8 cellular contexts compared by ENCODE assay signal in genomic region chr10:118046491-118047362, GRCh38. TPM values are rescaled to one million over a fixed set of nuclear protein-coding genes. Genes with fewer than 3 reads are reported as not detected.
DNase-seq lines count a peak whose midpoint lies in the region; ATAC-seq and TF ChIP-seq lines count a peak whose summit lies in the region.

Gene RAB11FIP2 (minus strand): TSS chr10:118046941. CDS start chr10:118046163, 778 bp downstream.

- peak within 1 kb of the TSS; percentile 73 for H3K4me3 ChIP-seq in GM06990 (replicated peaks; ENCODE audit: low read depth, low read length)
- peak within 1 kb of the TSS; percentile 72 to 74 for H3K4me3 ChIP-seq in HCT116 (replicated peaks in 1 of 2; ENCODE audit: low read depth in 1 of 2, low read length in 2 of 2)
- H3K4me3 ChIP-seq in MM.1S (ENCODE audit: low read length), result peak within 1 kb of the TSS; percentile 91
- peak within 1 kb of the TSS; percentile 81 for H3K4me3 ChIP-seq in SK-N-MC

- ATAC-seq in HCT116 (peak; percentile 88), omental fat pad (ENCODE audit: low FRiP score) (peak; percentile 96)

- no peaks in the 10 kb centered on the region for H4K20me1 ChIP-seq in HCT116 (ENCODE audit: insufficient read depth)
- H4K20me1 ChIP-seq in MM.1S (ENCODE audit: insufficient read depth, low read length), result no peaks in the 10 kb centered on the region

- POLR2A ChIA-PET in HCT116 (lab: Charles Lee), result interaction anchor here (0.6 kb wide), 1 partner anchor 1612 kb away, joined by 3 read pairs; no protein-coding TSS in a partner anchor

- H3K9me3 ChIP-seq in HCT116 (ENCODE audit: control insufficient read depth in 1 of 2, insufficient read depth in 1 of 2, low read depth in 1 of 2, low read length in 2 of 2), result no peaks in the 10 kb centered on the region
- no peaks in the 10 kb centered on the region for H3K9me3 ChIP-seq in MM.1S (replicated peaks; ENCODE audit: insufficient read depth, low read length)
- no peaks in the 10 kb centered on the region for H3K9me3 ChIP-seq in SK-N-MC (ENCODE audit: low read depth, low read length)

- TF ChIP-seq CTCF in GM06990 (IDR thresholded peaks at IDR 0.05; ENCODE audit: insufficient read depth, low read length, poor library complexity, severe bottlenecking) (no peak), HCT116 (IDR thresholded peaks at IDR 0.05 in 2 of 3, conservative IDR thresholded peaks at IDR 0.05 in 1 of 3; ENCODE audit: borderline replicate concordance in 1 of 3, insufficient read depth in 1 of 3, low read depth in 2 of 3, low read length in 2 of 3) (peak in 2 of 3 experiments; percentile 31 to 33; a peak in 4 of 6 replicates), MM.1S (IDR thresholded peaks at IDR 0.05; ENCODE audit: low read length) (peak; percentile 29), omental fat pad (IDR thresholded peaks at IDR 0.05) (no peak)

- H3K27ac ChIP-seq in HCT116 (ENCODE audit: low read depth, low read length) (peak within 1 kb of the TSS; percentile 90), MM.1S (ENCODE audit: low read length) (peak within 1 kb of the TSS; percentile 49; the same call in 1 of the 2 replicates), SK-N-MC (no peak within 1 kb of the TSS), temporal lobe (ENCODE audit: low read depth, low read length) (peak within 1 kb of the TSS; percentile 89)

- TF ChIP-seq POLR2A in HCT116 (IDR thresholded peaks at IDR 0.05; ENCODE audit: borderline replicate concordance, extremely low read depth, insufficient read depth, insufficient read length), result peak; percentile 80

- RAD21 ChIA-PET in HCT116 (lab: Charles Lee; ENCODE audit: low non-redundant PET in 1 of 2, low total read pairs in 2 of 2, uncharacterized antibody in 2 of 2, unreplicated experiment in 2 of 2), result no interaction called here

- H3K4me2 ChIP-seq in HCT116 (ENCODE audit: low read length) (peak within 1 kb of the TSS; percentile 89), MM.1S (ENCODE audit: low read depth, low read length) (peak within 1 kb of the TSS; percentile 83)

- H3K27me3 ChIP-seq in GM06990 (replicated peaks; ENCODE audit: control insufficient read depth, insufficient read depth, low read length), result no peaks in the 10 kb centered on the region
- no peaks in the 10 kb centered on the region for H3K27me3 ChIP-seq in HCT116 (ENCODE audit: insufficient read depth, low read length)
- H3K27me3 ChIP-seq in MM.1S (replicated peaks; ENCODE audit: insufficient read depth, low read length), result no peaks in the 10 kb centered on the region

- H3K36me3 ChIP-seq in GM06990 (ENCODE audit: control insufficient read depth, insufficient read depth, low read length) (no peaks in the 10 kb centered on the region), HCT116 (ENCODE audit: control insufficient read depth in 1 of 2, insufficient read depth in 2 of 2, low read length in 2 of 2) (no peaks in the 10 kb centered on the region), MM.1S (replicated peaks; ENCODE audit: insufficient read depth, low read length) (no peaks in the 10 kb centered on the region), SK-N-MC (ENCODE audit: insufficient read depth, low read length) (no peaks in the 10 kb centered on the region)

- H3K9ac ChIP-seq in HCT116 (ENCODE audit: low read length) (peak within 1 kb of the TSS; percentile 74), MM.1S (ENCODE audit: low read length) (peak within 1 kb of the TSS; percentile 69), SK-N-MC (ENCODE audit: insufficient read length) (peak within 1 kb of the TSS; percentile 70)

- 0 out of 2 replicates have a peak, but pooled peaks cover 5% of the 10 kb centered on the region for H3F3A ChIP-seq in MM.1S (ENCODE audit: insufficient read depth, low read length)

- intact Hi-C loops in HCT116 (cut with micrococcal nuclease), result no loop called here

- H3K9me2 ChIP-seq in HCT116 (ENCODE audit: insufficient read depth), result no peaks in the 10 kb centered on the region
- H3K9me2 ChIP-seq in MM.1S (replicated peaks; ENCODE audit: insufficient read depth, low read length), result no peaks in the 10 kb centered on the region

- CTCF ChIA-PET in HCT116 (lab: Charles Lee), result no interaction called here

- H2AFZ ChIP-seq in HCT116 (ENCODE audit: low read depth, low read length, poor library complexity, severe bottlenecking) (peak within 1 kb of the TSS; percentile 17), MM.1S (ENCODE audit: low read length) (peak within 1 kb of the TSS; percentile 98)

- H3K79me2 ChIP-seq in HCT116 (ENCODE audit: insufficient read depth, low read length) (peaks cover 43% of the 10 kb centered on the region), MM.1S (ENCODE audit: low read length) (peaks cover 32% of the 10 kb centered on the region)

- H3K4me1 ChIP-seq in HCT116 (ENCODE audit: control insufficient read depth in 1 of 2, insufficient read depth in 2 of 2, low read length in 2 of 2) (peaks cover 13 to 20% of the 10 kb centered on the region in 2 experiments; a peak in 3 of 4 replicates), MM.1S (ENCODE audit: low read length) (peaks cover 8% of the 10 kb centered on the region; the same call in 1 of the 2 replicates)

- TF ChIP-seq RAD21 in HCT116 (IDR thresholded peaks at IDR 0.05; ENCODE audit: low read depth), result no peak

- DNase-seq in GM06990 (ENCODE audit: extremely low read depth, insufficient read length) (peak; percentile 90), HCT116 (ENCODE audit: low read depth, low spot score) (peak; percentile 79), MM.1S (peak; percentile 92), SK-N-MC (ENCODE audit: low read depth, low spot score) (no peak), glomerular endothelial cell (ENCODE audit: extremely low read depth, low read depth, low spot score) (peak; percentile 22), omental fat pad (ENCODE audit: low spot score) (peak; percentile 96)
- DNase-seq in activated naive CD4-positive, alpha-beta T cell treated with anti-CD3 and anti-CD28 coated beads, Interleukin-2, amount 50 U/mL, for 16 hours, result peak; percentile 96

- BruUV-seq in HCT116 (replicated peaks; lab: Mats Ljungman, UMichigan), result no TSS peak

TF ChIP-seq in HCT116, 20 proteins besides CTCF, POLR2A, EP300 and RAD21 (continues in another document):
- no peak for TF ChIP-seq EZH2 (IDR thresholded peaks at IDR 0.05)
- TF ChIP-seq ATF3 (IDR thresholded peaks at IDR 0.05), result no peak
- TF ChIP-seq SP1 (IDR thresholded peaks at IDR 0.05; ENCODE audit: low read depth), result peak; percentile 75; the same call in 1 of the 2 replicates
- TF ChIP-seq YY1 (IDR thresholded peaks at IDR 0.05; ENCODE audit: extremely low read depth, insufficient replicate concordance, low read depth, low read length), result peak; percentile 93
- no peak for TF ChIP-seq JUND (IDR thresholded peaks at IDR 0.05)
- peak; percentile 6 for TF ChIP-seq ZBTB33 (IDR thresholded peaks at IDR 0.05; ENCODE audit: extremely low read depth, insufficient replicate concordance, low read length)
- TF ChIP-seq SRF (IDR thresholded peaks at IDR 0.05; ENCODE audit: low read depth), result no peak; the same call in 1 of the 2 replicates
- no peak for TF ChIP-seq CEBPB (IDR thresholded peaks at IDR 0.05; ENCODE audit: low read depth)
- TF ChIP-seq ELF1 (IDR thresholded peaks at IDR 0.05; ENCODE audit: borderline replicate concordance, low read depth), result peak; percentile 94
- TF ChIP-seq MAX (IDR thresholded peaks at IDR 0.05), result peak; percentile 69
- peak; percentile 70 for TF ChIP-seq SIN3A (IDR thresholded peaks at IDR 0.05; ENCODE audit: low read depth)
- TF ChIP-seq FOSL1 (IDR thresholded peaks at IDR 0.05; ENCODE audit: low read depth), result no peak
- no peak for TF ChIP-seq CBX3 (IDR thresholded peaks at IDR 0.05; ENCODE audit: low read depth)
- peak; percentile 99 for TF ChIP-seq ZFX (IDR thresholded peaks at IDR 0.05)

RNA-seq across cellular contexts. Expression of gene RAB11FIP2, which starts in this region (rescaled TPM):
- total RNA-seq in HCT116 (2021; ENCODE audit: unreplicated experiment) (16.8 TPM), glomerular endothelial cell (4.8 and 11.7 TPM in 2 replicates), omental fat pad (10 to 100 TPM; 21.2 to 27.9 (median 23.8) TPM), temporal lobe (42.5 TPM)
- polyA plus RNA-seq in HCT116 (2012), result 3.8 and 4.3 TPM in 2 replicates

Comparison
In these comparisons a context has a peak if more than half of its experiments do, and no peak if none do; other contexts are left out.
1. CTCF ChIP-seq: peak in HCT116 (2 of 3) and MM.1S (single experiment); none in GM06990 (single experiment) and omental fat pad (0 of 3).
2. Peak in every context shown above with its lines, with median percentiles within 50 percentile points of each other: H3K4me3 ChIP-seq and H3K9ac ChIP-seq.